In the genomic region with DNA sequence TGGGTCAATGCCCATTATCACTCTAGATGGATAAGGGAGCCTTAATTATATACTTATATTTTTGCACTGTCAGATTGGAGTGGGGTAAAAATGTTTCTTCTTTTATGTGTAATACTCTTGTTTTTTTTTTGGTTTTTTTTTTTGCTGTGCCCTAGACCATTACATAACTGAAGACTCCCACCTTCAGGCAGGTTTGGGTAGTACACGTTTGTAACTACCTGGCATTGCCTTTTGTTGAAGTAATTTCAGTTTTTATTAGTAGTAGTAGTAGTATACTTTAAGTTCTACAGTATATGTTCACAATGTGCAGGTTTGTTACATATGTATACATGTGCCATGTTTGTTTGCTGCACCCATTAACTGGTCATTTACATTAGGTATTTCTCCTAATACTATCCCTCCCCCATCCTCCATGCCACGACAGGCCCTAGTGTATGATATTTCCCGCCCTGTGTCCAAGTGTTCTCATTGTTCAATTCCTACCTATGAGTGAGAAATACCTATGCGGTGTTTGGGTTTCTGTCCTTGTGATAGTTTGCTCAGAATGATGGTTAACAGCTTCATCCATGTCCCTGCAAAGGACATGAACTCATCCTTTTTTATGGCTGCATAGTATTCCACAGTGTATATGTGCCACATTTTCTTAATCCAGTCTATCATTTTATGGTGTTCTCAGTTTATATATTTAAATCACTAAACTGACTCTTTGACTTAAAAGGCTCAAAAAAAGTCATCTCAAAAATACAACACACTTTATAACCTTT, we compare ENCODE assay signal across 8 cellular contexts.
DNase-seq lines count a peak whose midpoint lies in the region; ATAC-seq, FAIRE-seq and TF ChIP-seq lines count a peak whose summit lies in the region.
"Not testable (repeated sequence)": the region's sequence is repeated elsewhere in the genome, so short reads cannot be mapped to it uniquely, and the experiment has no call there.

No MANE protein-coding gene starts in this region.

- peak in 1 of 2 experiments; percentile 51; a peak in 2 of 5 replicates for TF ChIP-seq RAD21 in A549 (conservative IDR thresholded peaks at IDR 0.05 in 1 of 2, IDR thresholded peaks at IDR 0.05 in 1 of 2)

- 71% methylated on average over 4 of the region's 4 CpGs for WGBS in A549 (ENCODE audit: missing lambda C conversion rate)
- 79 to 82% methylated on average over 4 of the region's 4 CpGs for WGBS in body of pancreas, 2 donors
- WGBS in hepatocyte (ENCODE audit: low lambda C conversion rate, missing lambda C conversion rate) = 80% methylated on average over 4 of the region's 4 CpGs
- WGBS in spleen, 5 donors = 78 to 83% (median 81%) methylated on average over 4 of the region's 4 CpGs

- DNase-seq in A549 (ENCODE audit: low read depth in 1 of 2, low spot score in 1 of 2) = peak; percentile 3 to 61
- DNase-seq in GM06990 (ENCODE audit: extremely low read depth, insufficient read length) = peak; percentile 16
- peak in 2 of 3 donors; percentile 72 to 73 for DNase-seq in Peyer's patch
- DNase-seq in activated CD4-positive, alpha-beta T cell treated with anti-CD3 and anti-CD28 coated beads, Interleukin-2, amount 50 U/mL, for 4 hours = peak; percentile 47 to 58
- peak; percentile 25 to 57 (median 45) for DNase-seq in body of pancreas
- peak; percentile 51 for DNase-seq in hepatocyte (ENCODE audit: low spot score)
- DNase-seq in spleen = not testable (repeated sequence)

- FAIRE-seq in A549 (lab: Jason Lieb, UNC) = not testable (repeated sequence)

- H3K36me3 ChIP-seq in GM06990 (ENCODE audit: control insufficient read depth, insufficient read depth, low read length); Peyer's patch; body of pancreas (replicated peaks in 1 of 2; ENCODE audit: insufficient read depth in 1 of 2, low read depth in 2 of 2); hepatocyte (replicated peaks; ENCODE audit: insufficient read depth, low read depth): not testable (repeated sequence)
- peaks cover 0 to 23% (median 0%) of the 10 kb centered on the region in 6 donors for H3K36me3 ChIP-seq in spleen

- not testable (repeated sequence) for H3K4me3 ChIP-seq in A549; GM06990 (replicated peaks; ENCODE audit: low read depth, low read length); Peyer's patch; body of pancreas; hepatocyte; spleen

- H3K27me3 ChIP-seq in GM06990 (replicated peaks; ENCODE audit: control insufficient read depth, insufficient read depth, low read length); Peyer's patch; body of pancreas; hepatocyte; spleen (replicated peaks in 1 of 7): not testable (repeated sequence)

- not testable (repeated sequence) for H2AFZ ChIP-seq in hepatocyte

- not testable (repeated sequence) for ATAC-seq in A549, body of pancreas

- not testable (repeated sequence) for H3K4me2 ChIP-seq in A549, hepatocyte

- not testable (repeated sequence) for H3K4me1 ChIP-seq in A549; Peyer's patch; body of pancreas; hepatocyte (ENCODE audit: insufficient read depth); spleen

- not testable (repeated sequence) for TF ChIP-seq CTCF in A549 (IDR thresholded peaks at IDR 0.05)
- peak; percentile 41 for TF ChIP-seq CTCF in GM06990 (IDR thresholded peaks at IDR 0.05; ENCODE audit: insufficient read depth, low read length, poor library complexity, severe bottlenecking)
- peak; percentile 31; the same call in 1 of the 2 replicates for TF ChIP-seq CTCF in LNCAP (IDR thresholded peaks at IDR 0.05)
- TF ChIP-seq CTCF in Peyer's patch (IDR thresholded peaks at IDR 0.05) = peak in 4 of 6 experiments; percentile 20 to 36 (median 26)
- peak in 5 of 7 experiments; percentile 19 to 26 (median 20) for TF ChIP-seq CTCF in body of pancreas (IDR thresholded peaks at IDR 0.05)
- peak; percentile 41 for TF ChIP-seq CTCF in hepatocyte (IDR thresholded peaks at IDR 0.05; ENCODE audit: poor library complexity)
- peak in 7 of 11 experiments; percentile 20 to 54 (median 46) for TF ChIP-seq CTCF in spleen (IDR thresholded peaks at IDR 0.05 in 8 of 11, conservative IDR thresholded peaks at IDR 0.05 in 3 of 11)

- H3K9me3 ChIP-seq in A549; Peyer's patch; body of pancreas; hepatocyte (ENCODE audit: low read depth); spleen: not testable (repeated sequence)

- TF ChIP-seq EP300 in A549 (IDR thresholded peaks at IDR 0.05) = not testable (repeated sequence)

- CTCF ChIA-PET in A549 (lab: Yijun Ruan, JAX) = not testable (repeated sequence)

- H3K27ac ChIP-seq in A549, Peyer's patch, body of pancreas, hepatocyte: not testable (repeated sequence)
- peak overlapping the region in 1 of 8 donors; percentile 60 for H3K27ac ChIP-seq in spleen

- H3K79me2 ChIP-seq in hepatocyte = not testable (repeated sequence)

- intact Hi-C loops in body of pancreas (cut with DNase I); spleen (cut with DNase I; ENCODE audit: low total_unique reads): not testable (repeated sequence)

- not testable (repeated sequence) for H4K20me1 ChIP-seq in hepatocyte (ENCODE audit: insufficient read depth, poor library complexity, severe bottlenecking)

- not testable (repeated sequence) for H3K9me2 ChIP-seq in hepatocyte (replicated peaks; ENCODE audit: insufficient read depth)

- TF ChIP-seq POLR2A in A549 (IDR thresholded peaks at IDR 0.05; ENCODE audit: low read length); Peyer's patch (IDR thresholded peaks at IDR 0.05); body of pancreas (IDR thresholded peaks at IDR 0.05); spleen (IDR thresholded peaks at IDR 0.05): not testable (repeated sequence)

- POLR2A ChIA-PET in A549 (lab: Yijun Ruan, JAX) = not testable (repeated sequence)

TF ChIP-seq in A549, 52 proteins besides CTCF, POLR2A, EP300 and RAD21:
- TF ChIP-seq CHD4 (IDR thresholded peaks at IDR 0.05; ENCODE audit: borderline replicate concordance) = 0 out of 2 replicates have a peak, but pooled peaks have one; percentile 36
